10 cellular contexts compared by ENCODE assay signal in genomic region chr11:119389611-119390254, GRCh38. TPM values are rescaled to one million over a fixed set of nuclear protein-coding genes. Genes with fewer than 3 reads are reported as not detected.
DNase-seq lines count a peak whose midpoint lies in the region; ATAC-seq and TF ChIP-seq lines count a peak whose summit lies in the region.
"Had no signal": no experiment of that assay in that cellular context is flagged by ENCODE, and none has a peak within 500 bp of the region (broad histone marks: within the 10 kb centered on the region; RNA-seq: fewer than 3 reads in every experiment).

No MANE protein-coding gene starts in this region.

- DNase-seq in NCI-H524 (lab: John Stamatoyannopoulos, UW) (peak; percentile 4 to 8), NCI-H524 treated with DMSO at 0.1 percent for 48 hours (lab: John Stamatoyannopoulos, UW) (no peak), HL-60 (ENCODE audit: low read depth in 1 of 2, low spot score in 1 of 2) (no peak), naive B cell (no peak), AG08395 (ENCODE audit: low spot score) (no peak), NCI-H2171 treated with DMSO at 0.1 percent for 48 hours (lab: John Stamatoyannopoulos, UW) (no peak)
- DNase-seq: C1 segment of cervical spinal cord, GOT3 had no signal

- TF ChIP-seq CTCF in HL-60 (IDR thresholded peaks at IDR 0.05; ENCODE audit: insufficient read depth, low read length) = peak; percentile 40

- H3K27ac Mint-ChIP-seq in naive B cell = peak overlapping the region in 1 of 6 donors; percentile 31

- no peak overlapping the region for H3K4me3 ChIP-seq in HL-60 (replicated peaks; ENCODE audit: insufficient read depth, low read length)

- H3K27me3 ChIP-seq in HL-60 (ENCODE audit: insufficient read depth, poor library complexity, severe bottlenecking) = no peaks in the 10 kb centered on the region

- peak; percentile 51; the same call in 1 of the 3 replicates for ATAC-seq in SK-N-SH treated with all-trans-retinoic acid at 6 μM for 48 hours
- peak; percentile 32 to 45 for ATAC-seq in naive B cell (ENCODE audit: low read depth in 2 of 2)
- ATAC-seq in GM21515 (IDR thresholded peaks at IDR 0.05; ENCODE audit: unreplicated experiment) = no peak

- H3K27me3 Mint-ChIP-seq in naive B cell = peaks cover 14 to 30% (median 29%) of the 10 kb centered on the region in 3 donors

- H3K27ac ChIP-seq in HL-60 (replicated peaks) = no peak overlapping the region

- no peak overlapping the region for H3K4me3 Mint-ChIP-seq in naive B cell

- no peaks in the 10 kb centered on the region for H3K4me1 Mint-ChIP-seq in naive B cell

- H3K36me3 Mint-ChIP-seq in naive B cell = no peaks in the 10 kb centered on the region

- H3K9me3 Mint-ChIP-seq in naive B cell = no peaks in the 10 kb centered on the region

TF ChIP-seq in SK-N-SH treated with all-trans-retinoic acid at 6 μM for 48 hours, 23 proteins besides CTCF, POLR2A, EP300 and RAD21:
- TF ChIP-seq SNAI2 (CRISPR knock-in tag; IDR thresholded peaks at IDR 0.05) = no peak
- TF ChIP-seq RARB (CRISPR knock-in tag; IDR thresholded peaks at IDR 0.05) = no peak
- TF ChIP-seq POU6F1 (CRISPR knock-in tag; IDR thresholded peaks at IDR 0.05; ENCODE audit: borderline replicate concordance, low read depth) = no peak
- TF ChIP-seq TSHZ2 (CRISPR knock-in tag; IDR thresholded peaks at IDR 0.05) = no peak
- no peak for TF ChIP-seq BACH2 (CRISPR knock-in tag; IDR thresholded peaks at IDR 0.05; ENCODE audit: borderline replicate concordance)
- no peak for TF ChIP-seq ESRRG (CRISPR knock-in tag; IDR thresholded peaks at IDR 0.05)
- no peak for TF ChIP-seq TOX (CRISPR knock-in tag; IDR thresholded peaks at IDR 0.05; ENCODE audit: borderline replicate concordance)
- TF ChIP-seq ZNF565 (CRISPR knock-in tag; conservative IDR thresholded peaks at IDR 0.05; ENCODE audit: low read depth) = no peak
- TF ChIP-seq OSR1 (CRISPR knock-in tag; IDR thresholded peaks at IDR 0.05) = no peak
- no peak for TF ChIP-seq ZC3H10 (CRISPR knock-in tag; IDR thresholded peaks at IDR 0.05)

RNA-seq across cellular contexts. Expression of gene USP2, which starts 8.2 kb away (rescaled TPM):
- not detected for polyA plus RNA-seq in naive B cell (ENCODE audit: low read depth in 6 of 6)

RNA-seq across cellular contexts. Expression of gene THY1, which starts 33.2 kb away (rescaled TPM):
- not detected for polyA plus RNA-seq in naive B cell (ENCODE audit: low read depth in 6 of 6)

RNA-seq across cellular contexts. Expression of gene MFRP, which starts 43.2 kb away (rescaled TPM):
- not detected for polyA plus RNA-seq in naive B cell (ENCODE audit: low read depth in 6 of 6)

RNA-seq across cellular contexts. Expression of gene C1QTNF5, which starts 49.0 kb away (rescaled TPM):
- polyA plus RNA-seq in naive B cell (ENCODE audit: low read depth in 6 of 6) = not detected

RNA-seq across cellular contexts. Expression of gene RNF26, which starts 55.4 kb away (rescaled TPM):
- 10 to 100 TPM; 48.8 to 98.6 (median 58.0) TPM for polyA plus RNA-seq in naive B cell (ENCODE audit: low read depth in 6 of 6)

Comparison
In these comparisons a context has a peak if more than half of its experiments do, and no peak if none do; other contexts are left out.
1. DNase-seq: peak in NCI-H524 (2 of 2); none in NCI-H524 treated with DMSO at 0.1 percent for 48 hours (single experiment), HL-60 (0 of 2), naive B cell (single experiment), AG08395 (single experiment) and NCI-H2171 treated with DMSO at 0.1 percent for 48 hours (single experiment).